In the genomic region with DNA sequence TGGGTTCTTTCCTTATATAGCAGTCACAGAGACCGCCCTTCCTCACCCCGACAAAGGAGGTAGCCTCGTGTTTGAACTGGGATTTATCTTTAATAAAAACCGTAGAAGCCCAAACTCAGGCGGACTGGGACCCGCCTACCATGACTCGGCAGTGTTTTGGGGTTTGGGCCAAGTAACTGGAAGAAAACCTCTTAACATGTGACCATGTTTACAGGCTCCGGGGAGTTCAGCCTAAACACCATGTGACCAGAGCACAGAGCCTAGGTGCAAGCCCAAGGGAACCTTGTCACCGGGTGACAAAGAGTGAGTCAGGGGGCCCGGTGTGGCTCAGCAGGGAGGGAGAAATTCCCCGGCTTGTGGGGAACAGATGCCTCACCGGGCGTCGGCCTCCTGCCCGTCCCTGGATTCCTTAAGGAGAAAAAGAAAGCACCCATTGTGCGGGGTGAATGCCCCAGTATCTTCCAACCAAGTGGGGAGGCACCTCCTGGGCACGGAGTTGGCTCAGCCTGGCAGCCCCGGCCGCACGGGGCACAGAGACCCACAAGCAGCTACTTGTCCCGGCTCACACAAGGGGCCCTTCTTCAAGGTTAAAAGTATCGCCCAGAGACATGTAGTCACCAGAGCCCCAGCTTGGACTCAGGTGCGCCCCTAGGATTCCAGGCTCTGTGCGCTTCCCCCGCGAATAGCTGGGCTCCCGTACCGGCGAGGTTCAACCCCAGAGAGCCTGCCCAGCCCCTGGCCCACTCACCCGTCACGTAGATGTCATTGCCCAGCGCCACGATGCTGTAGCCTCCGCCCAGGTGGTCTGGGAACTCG, we compare ENCODE assay signal across 1 cellular context.
TF ChIP-seq lines count a peak whose summit lies in the region.

No MANE protein-coding gene starts in this region.

TF ChIP-seq in WTC11, 78 proteins besides CTCF, POLR2A, EP300 and RAD21:
- TF ChIP-seq, protein P1, sequence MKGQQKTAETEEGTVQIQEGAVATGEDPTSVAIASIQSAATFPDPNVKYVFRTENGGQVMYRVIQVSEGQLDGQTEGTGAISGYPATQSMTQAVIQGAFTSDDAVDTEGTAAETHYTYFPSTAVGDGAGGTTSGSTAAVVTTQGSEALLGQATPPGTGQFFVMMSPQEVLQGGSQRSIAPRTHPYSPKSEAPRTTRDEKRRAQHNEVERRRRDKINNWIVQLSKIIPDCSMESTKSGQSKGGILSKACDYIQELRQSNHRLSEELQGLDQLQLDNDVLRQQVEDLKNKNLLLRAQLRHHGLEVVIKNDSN (CRISPR knock-in tag; IDR thresholded peaks at IDR 0.05): peak; percentile 64; the same call in 1 of the 2 replicates
- TF ChIP-seq ZNF423 (CRISPR knock-in tag; IDR thresholded peaks at IDR 0.05) (peak; percentile 71), ZNF232 (CRISPR knock-in tag; IDR thresholded peaks at IDR 0.05) (no peak), FOXK1 (CRISPR knock-in tag; IDR thresholded peaks at IDR 0.05) (peak; percentile 90), ZNF281 (CRISPR knock-in tag; IDR thresholded peaks at IDR 0.05) (no peak), ETV6 (CRISPR knock-in tag; IDR thresholded peaks at IDR 0.05) (no peak)
- TF ChIP-seq, protein P2, sequence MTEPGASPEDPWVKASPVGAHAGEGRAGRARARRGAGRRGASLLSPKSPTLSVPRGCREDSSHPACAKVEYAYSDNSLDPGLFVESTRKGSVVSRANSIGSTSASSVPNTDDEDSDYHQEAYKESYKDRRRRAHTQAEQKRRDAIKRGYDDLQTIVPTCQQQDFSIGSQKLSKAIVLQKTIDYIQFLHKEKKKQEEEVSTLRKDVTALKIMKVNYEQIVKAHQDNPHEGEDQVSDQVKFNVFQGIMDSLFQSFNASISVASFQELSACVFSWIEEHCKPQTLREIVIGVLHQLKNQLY (CRISPR knock-in tag; IDR thresholded peaks at IDR 0.05): 0 out of 2 replicates have a peak, but pooled peaks have one; percentile 68
- TF ChIP-seq, protein P3, sequence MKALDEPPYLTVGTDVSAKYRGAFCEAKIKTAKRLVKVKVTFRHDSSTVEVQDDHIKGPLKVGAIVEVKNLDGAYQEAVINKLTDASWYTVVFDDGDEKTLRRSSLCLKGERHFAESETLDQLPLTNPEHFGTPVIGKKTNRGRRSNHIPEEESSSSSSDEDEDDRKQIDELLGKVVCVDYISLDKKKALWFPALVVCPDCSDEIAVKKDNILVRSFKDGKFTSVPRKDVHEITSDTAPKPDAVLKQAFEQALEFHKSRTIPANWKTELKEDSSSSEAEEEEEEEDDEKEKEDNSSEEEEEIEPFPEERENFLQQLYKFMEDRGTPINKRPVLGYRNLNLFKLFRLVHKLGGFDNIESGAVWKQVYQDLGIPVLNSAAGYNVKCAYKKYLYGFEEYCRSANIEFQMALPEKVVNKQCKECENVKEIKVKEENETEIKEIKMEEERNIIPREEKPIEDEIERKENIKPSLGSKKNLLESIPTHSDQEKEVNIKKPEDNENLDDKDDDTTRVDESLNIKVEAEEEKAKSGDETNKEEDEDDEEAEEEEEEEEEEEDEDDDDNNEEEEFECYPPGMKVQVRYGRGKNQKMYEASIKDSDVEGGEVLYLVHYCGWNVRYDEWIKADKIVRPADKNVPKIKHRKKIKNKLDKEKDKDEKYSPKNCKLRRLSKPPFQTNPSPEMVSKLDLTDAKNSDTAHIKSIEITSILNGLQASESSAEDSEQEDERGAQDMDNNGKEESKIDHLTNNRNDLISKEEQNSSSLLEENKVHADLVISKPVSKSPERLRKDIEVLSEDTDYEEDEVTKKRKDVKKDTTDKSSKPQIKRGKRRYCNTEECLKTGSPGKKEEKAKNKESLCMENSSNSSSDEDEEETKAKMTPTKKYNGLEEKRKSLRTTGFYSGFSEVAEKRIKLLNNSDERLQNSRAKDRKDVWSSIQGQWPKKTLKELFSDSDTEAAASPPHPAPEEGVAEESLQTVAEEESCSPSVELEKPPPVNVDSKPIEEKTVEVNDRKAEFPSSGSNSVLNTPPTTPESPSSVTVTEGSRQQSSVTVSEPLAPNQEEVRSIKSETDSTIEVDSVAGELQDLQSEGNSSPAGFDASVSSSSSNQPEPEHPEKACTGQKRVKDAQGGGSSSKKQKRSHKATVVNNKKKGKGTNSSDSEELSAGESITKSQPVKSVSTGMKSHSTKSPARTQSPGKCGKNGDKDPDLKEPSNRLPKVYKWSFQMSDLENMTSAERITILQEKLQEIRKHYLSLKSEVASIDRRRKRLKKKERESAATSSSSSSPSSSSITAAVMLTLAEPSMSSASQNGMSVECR (CRISPR knock-in tag; IDR thresholded peaks at IDR 0.05; ENCODE audit: borderline replicate concordance): no peak
